In the genomic region with DNA sequence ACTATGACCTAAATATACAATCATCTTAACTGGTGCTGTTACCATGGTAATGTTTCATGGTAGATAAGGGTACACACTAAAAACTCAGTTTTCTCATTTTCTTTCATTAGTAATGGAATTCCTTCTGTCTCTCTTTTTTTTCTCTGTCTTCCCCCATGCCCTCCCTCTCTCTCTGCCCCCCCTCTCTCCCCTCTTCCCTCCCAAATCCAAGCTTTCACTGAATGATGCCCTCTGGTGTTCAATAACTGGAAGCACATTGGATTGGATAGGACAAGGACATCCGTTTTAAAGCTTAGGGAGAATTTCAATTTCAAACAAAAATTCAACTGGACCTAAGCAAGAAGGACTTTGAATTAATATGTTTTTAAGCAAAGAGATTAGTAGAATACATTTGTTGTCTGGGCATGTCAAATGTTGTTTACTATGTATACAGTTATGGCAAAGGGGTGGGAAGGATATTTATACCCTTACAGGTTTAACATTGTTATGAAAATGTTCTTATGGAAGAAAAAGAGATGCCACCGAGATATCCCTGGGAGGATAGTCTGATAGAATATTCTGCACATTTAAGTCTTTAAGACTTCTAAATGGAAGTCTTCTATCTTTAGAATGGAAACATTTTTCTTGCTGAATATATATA, we compare ENCODE assay signal across 10 cellular contexts. TPM values are rescaled to one million over a fixed set of nuclear protein-coding genes. Genes with fewer than 3 reads are reported as not detected.
DNase-seq lines count a peak whose midpoint lies in the region; ATAC-seq, FAIRE-seq and TF ChIP-seq lines count a peak whose summit lies in the region.
"Had no signal": no experiment of that assay in that cellular context is flagged by ENCODE, and none has a peak within 500 bp of the region (broad histone marks: within the 10 kb centered on the region; RNA-seq: fewer than 3 reads in every experiment).

No MANE protein-coding gene starts in this region.

- peaks cover 14% of the 10 kb centered on the region for H3K4me1 Mint-ChIP-seq in neural progenitor cell
- H3K4me1 Mint-ChIP-seq in immature natural killer cell = no peaks in the 10 kb centered on the region

- in situ Hi-C loops in gastrocnemius medialis (cut with MboI; ENCODE audit: low sequenced_read_pairs in 4 of 4) = no loop called here

- no peaks in the 10 kb centered on the region for H3K36me3 Mint-ChIP-seq in neural progenitor cell
- H3K36me3 Mint-ChIP-seq in immature natural killer cell = no peaks in the 10 kb centered on the region

- H3K27me3 ChIP-seq in bronchial epithelial cell (ENCODE audit: control insufficient read depth, insufficient read depth, low read length) = peaks cover 12% of the 10 kb centered on the region
- peaks cover 48% of the 10 kb centered on the region for H3K27me3 ChIP-seq in neural progenitor cell
- H3K27me3 ChIP-seq in gastrocnemius medialis = peaks cover 20 to 24% (median 20%) of the 10 kb centered on the region in 3 donors

- H3K27ac Mint-ChIP-seq in neural progenitor cell (no peak overlapping the region), immature natural killer cell (no peak overlapping the region)
- H3K27ac Mint-ChIP-seq: naive thymus-derived CD4-positive, alpha-beta T cell had no signal

- ATAC-seq in GM21526 (IDR thresholded peaks at IDR 0.05; ENCODE audit: low FRiP score, unreplicated experiment) = no peak
- ATAC-seq in gastrocnemius medialis = no peak
- ATAC-seq: naive thymus-derived CD4-positive, alpha-beta T cell had no signal

- H3K9me3 ChIP-seq in neural progenitor cell (ENCODE audit: low read depth) (no peaks in the 10 kb centered on the region), gastrocnemius medialis (no peaks in the 10 kb centered on the region)

- H2AFZ ChIP-seq in neural progenitor cell (replicated peaks) = no peak overlapping the region

- H3K4me3 Mint-ChIP-seq in neural progenitor cell (no peak overlapping the region), immature natural killer cell (no peak overlapping the region)
- H3K4me3 Mint-ChIP-seq: naive thymus-derived CD4-positive, alpha-beta T cell had no signal

- H3K79me2 ChIP-seq in neural progenitor cell (ENCODE audit: low read depth) = no peaks in the 10 kb centered on the region

- no peaks in the 10 kb centered on the region for H3F3A ChIP-seq in neural progenitor cell (ENCODE audit: low read depth)

- H3K4me3 ChIP-seq in bronchial epithelial cell (ENCODE audit: low read depth, low read length) (no peak overlapping the region), neural progenitor cell (no peak overlapping the region), gastrocnemius medialis (no peak overlapping the region)

- peaks cover 32% of the 10 kb centered on the region for H3K27me3 Mint-ChIP-seq in neural progenitor cell (ENCODE audit: insufficient read depth, low read depth)
- peaks cover 4 to 12% (median 11%) of the 10 kb centered on the region in 3 donors for H3K27me3 Mint-ChIP-seq in immature natural killer cell (ENCODE audit: low read depth in 3 of 3)

- TF ChIP-seq POLR2A in gastrocnemius medialis (IDR thresholded peaks at IDR 0.05) = no peak

- H3K36me3 ChIP-seq in bronchial epithelial cell (ENCODE audit: control insufficient read depth, insufficient read depth, low read length) = no peaks in the 10 kb centered on the region
- H3K36me3 ChIP-seq in neural progenitor cell = no peaks in the 10 kb centered on the region
- H3K36me3 ChIP-seq in gastrocnemius medialis = no peaks in the 10 kb centered on the region

- H3K27ac ChIP-seq in neural progenitor cell (no peak overlapping the region), gastrocnemius medialis (no peak overlapping the region)

- intact Hi-C loops in gastrocnemius medialis (cut with DNase I; ENCODE audit: low total_unique reads) = no loop called here

- H3K4me2 ChIP-seq in neural progenitor cell = no peak overlapping the region

- H3K9ac ChIP-seq in neural progenitor cell = no peak overlapping the region

- no peak for FAIRE-seq in bronchial epithelial cell (lab: Jason Lieb, UNC)

- peaks cover 27% of the 10 kb centered on the region for H4K20me1 ChIP-seq in neural progenitor cell (ENCODE audit: low read depth)

- H3K9me3 Mint-ChIP-seq in neural progenitor cell (no peaks in the 10 kb centered on the region), immature natural killer cell (peaks cover 0 to 18% (median 5%) of the 10 kb centered on the region in 6 donors)

- DNase-seq in DMS153 treated with DMSO at 0.1 percent for 48 hours (lab: John Stamatoyannopoulos, UW; ENCODE audit: unreplicated experiment) = peak; percentile 2
- no peak for DNase-seq in DMS153 (lab: John Stamatoyannopoulos, UW)
- peak; percentile 30 for DNase-seq in NCI-H2029 treated with DMSO at 0.1 percent for 48 hours (lab: John Stamatoyannopoulos, UW)
- DNase-seq in bronchial epithelial cell (ENCODE audit: low read depth) = peak; percentile 25
- DNase-seq in neural progenitor cell (ENCODE audit: low spot score) = peak; percentile 54
- DNase-seq in immature natural killer cell = no peak
- no peak for DNase-seq in gastrocnemius medialis
- DNase-seq: naive thymus-derived CD4-positive, alpha-beta T cell had no signal

- peaks cover 21% of the 10 kb centered on the region for H3K4me1 ChIP-seq in neural progenitor cell
- no peaks in the 10 kb centered on the region for H3K4me1 ChIP-seq in gastrocnemius medialis

- TF ChIP-seq CTCF in bronchial epithelial cell (IDR thresholded peaks at IDR 0.05; ENCODE audit: insufficient read depth, low read length, severe bottlenecking) (peak; percentile 35), neural progenitor cell (IDR thresholded peaks at IDR 0.05) (peak; percentile 90), gastrocnemius medialis (IDR thresholded peaks at IDR 0.05 in 4 of 5, conservative IDR thresholded peaks at IDR 0.05 in 1 of 5) (no peak)

RNA-seq across cellular contexts. Expression of a gene that starts 6.1 kb away (rescaled TPM):
- 0.26 TPM in 1 of 2 replicates, not detected in the other for total RNA-seq in bronchial epithelial cell
- not detected in 2 replicates for total RNA-seq in neural progenitor cell (ENCODE audit: low replicate concordance)
- polyA plus RNA-seq in immature natural killer cell = not detected
- not detected for total RNA-seq in gastrocnemius medialis
- total RNA-seq: naive thymus-derived CD4-positive, alpha-beta T cell; subcutaneous adipose tissue had no signal
- polyA plus RNA-seq: naive thymus-derived CD4-positive, alpha-beta T cell had no signal

Comparison
In these comparisons a context has a peak if more than half of its experiments do, and no peak if none do; other contexts are left out.
1. DNase-seq: peak in DMS153 treated with DMSO at 0.1 percent for 48 hours (single experiment), NCI-H2029 treated with DMSO at 0.1 percent for 48 hours (single experiment), bronchial epithelial cell (single experiment) and neural progenitor cell (single experiment); none in DMS153 (single experiment), immature natural killer cell (0 of 3) and gastrocnemius medialis (0 of 2).
2. CTCF ChIP-seq: peak in bronchial epithelial cell (single experiment) and neural progenitor cell (single experiment); none in gastrocnemius medialis (0 of 5).